Comparison of ENCODE assay signal across 19 cellular contexts in the genomic region with DNA sequence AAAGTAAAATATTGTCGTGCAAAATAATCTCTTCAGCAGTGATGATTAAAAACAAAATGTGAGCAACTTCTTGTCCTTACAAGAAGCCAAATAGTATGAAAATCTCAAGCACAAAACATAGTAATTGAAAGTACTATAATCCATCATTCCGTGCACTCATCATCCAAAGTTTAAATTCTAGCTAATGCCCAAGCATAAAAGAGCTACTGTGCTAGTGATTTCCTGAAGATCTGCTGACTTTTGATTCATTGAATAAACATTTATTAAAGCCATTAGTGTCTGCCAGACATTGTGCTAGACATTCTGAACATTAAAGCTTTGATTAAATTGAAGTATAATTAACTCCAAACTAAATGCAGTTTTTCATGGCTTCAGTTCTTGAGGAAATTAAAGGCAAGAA.
DNase-seq lines count a peak whose midpoint lies in the region; ATAC-seq and TF ChIP-seq lines count a peak whose summit lies in the region.
"Had no signal": no experiment of that assay in that cellular context is flagged by ENCODE, and none has a peak within 500 bp of the region (broad histone marks: within the 10 kb centered on the region; RNA-seq: fewer than 3 reads in every experiment).

No MANE protein-coding gene starts in this region.

- no peak for TF ChIP-seq CTCF in osteocyte (IDR thresholded peaks at IDR 0.05)

- H3K36me3 Mint-ChIP-seq in osteocyte (ENCODE audit: unreplicated experiment), result no peaks in the 10 kb centered on the region
- H3K36me3 Mint-ChIP-seq: CD4-positive, CD25-positive, alpha-beta regulatory T cell; CD8-positive, alpha-beta T cell had no signal

- peak; percentile 11 for DNase-seq in NCI-H1105 treated with DMSO at 0.1 percent for 48 hours (lab: John Stamatoyannopoulos, UW)
- DNase-seq in NCI-H1105 (lab: John Stamatoyannopoulos, UW), result no peak
- peak; percentile 36 for DNase-seq in epidermal melanocyte (ENCODE audit: insufficient read length, low spot score)
- peak; percentile 25 for DNase-seq in pons (ENCODE audit: low spot score)
- DNase-seq in osteocyte (ENCODE audit: extremely low spot score, unreplicated experiment), result no peak
- no peak for DNase-seq in midbrain (lab: John Stamatoyannopoulos, UW)
- DNase-seq: CD4-positive, CD25-positive, alpha-beta regulatory T cell; CD8-positive, alpha-beta T cell; DMS 273 treated with DMSO at 0.1 percent for 48 hours; DMS79; EL; GDM1; H9 had no signal

- no peaks in the 10 kb centered on the region for H3K4me1 Mint-ChIP-seq in osteocyte (ENCODE audit: unreplicated experiment)
- H3K4me1 Mint-ChIP-seq: GM23338, H9 had no signal

- no peaks in the 10 kb centered on the region for H3K9me3 Mint-ChIP-seq in osteocyte (ENCODE audit: unreplicated experiment)
- H3K9me3 Mint-ChIP-seq: CD4-positive, CD25-positive, alpha-beta regulatory T cell; CD8-positive, alpha-beta T cell; GM23338; H9 had no signal

- no peak for ATAC-seq in HG03135 (IDR thresholded peaks at IDR 0.05; ENCODE audit: unreplicated experiment)
- ATAC-seq in HG03280 (IDR thresholded peaks at IDR 0.05; ENCODE audit: unreplicated experiment), result no peak
- ATAC-seq: CD8-positive, alpha-beta T cell; GM12878; GM23338; HCT116 had no signal

- H3K4me3 Mint-ChIP-seq in osteocyte (ENCODE audit: unreplicated experiment), result no peak overlapping the region
- H3K4me3 Mint-ChIP-seq: B cell; CD4-positive, CD25-positive, alpha-beta regulatory T cell; CD8-positive, alpha-beta T cell; GM23338; H9 had no signal

- H3K27ac Mint-ChIP-seq in osteocyte (ENCODE audit: unreplicated experiment), result no peak overlapping the region
- H3K27ac Mint-ChIP-seq: B cell; CD4-positive, CD25-positive, alpha-beta regulatory T cell; CD8-positive, alpha-beta T cell; GM23338; H9 had no signal

- H3K27me3 Mint-ChIP-seq in osteocyte (ENCODE audit: unreplicated experiment), result peaks cover 64% of the 10 kb centered on the region
- H3K27me3 Mint-ChIP-seq: CD4-positive, CD25-positive, alpha-beta regulatory T cell had no signal

Comparison
In these comparisons a context has a peak if more than half of its experiments do, and no peak if none do; other contexts are left out.
1. DNase-seq: peak in NCI-H1105 treated with DMSO at 0.1 percent for 48 hours (single experiment), epidermal melanocyte (single experiment) and pons (single experiment); none in NCI-H1105 (single experiment), osteocyte (single experiment) and midbrain (single experiment).